1 cellular context compared by ENCODE assay signal in the genomic region with DNA sequence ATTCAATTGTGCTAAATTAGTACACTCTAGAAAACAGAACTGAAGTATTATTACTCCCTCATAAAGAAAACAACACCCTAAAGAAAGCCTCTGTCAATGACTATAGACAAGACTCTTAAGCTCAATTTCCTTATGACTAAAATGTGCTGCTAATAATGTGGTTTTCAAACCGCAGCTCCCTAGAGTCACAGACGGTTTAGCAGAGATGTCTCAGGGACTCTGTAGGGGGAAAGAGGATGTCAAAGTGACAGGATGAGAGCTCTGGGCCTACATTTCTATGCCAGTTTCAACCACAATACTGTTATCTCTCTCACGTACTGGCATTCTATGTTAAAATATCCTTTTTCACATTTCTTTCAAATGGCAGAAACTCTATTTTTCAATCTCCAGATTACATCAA.
TF ChIP-seq lines count a peak whose summit lies in the region.

No MANE protein-coding gene starts in this region.

TF ChIP-seq in GM23338, 12 proteins besides CTCF, POLR2A, EP300 and RAD21 (continued from another document):
- TF ChIP-seq, protein P1, sequence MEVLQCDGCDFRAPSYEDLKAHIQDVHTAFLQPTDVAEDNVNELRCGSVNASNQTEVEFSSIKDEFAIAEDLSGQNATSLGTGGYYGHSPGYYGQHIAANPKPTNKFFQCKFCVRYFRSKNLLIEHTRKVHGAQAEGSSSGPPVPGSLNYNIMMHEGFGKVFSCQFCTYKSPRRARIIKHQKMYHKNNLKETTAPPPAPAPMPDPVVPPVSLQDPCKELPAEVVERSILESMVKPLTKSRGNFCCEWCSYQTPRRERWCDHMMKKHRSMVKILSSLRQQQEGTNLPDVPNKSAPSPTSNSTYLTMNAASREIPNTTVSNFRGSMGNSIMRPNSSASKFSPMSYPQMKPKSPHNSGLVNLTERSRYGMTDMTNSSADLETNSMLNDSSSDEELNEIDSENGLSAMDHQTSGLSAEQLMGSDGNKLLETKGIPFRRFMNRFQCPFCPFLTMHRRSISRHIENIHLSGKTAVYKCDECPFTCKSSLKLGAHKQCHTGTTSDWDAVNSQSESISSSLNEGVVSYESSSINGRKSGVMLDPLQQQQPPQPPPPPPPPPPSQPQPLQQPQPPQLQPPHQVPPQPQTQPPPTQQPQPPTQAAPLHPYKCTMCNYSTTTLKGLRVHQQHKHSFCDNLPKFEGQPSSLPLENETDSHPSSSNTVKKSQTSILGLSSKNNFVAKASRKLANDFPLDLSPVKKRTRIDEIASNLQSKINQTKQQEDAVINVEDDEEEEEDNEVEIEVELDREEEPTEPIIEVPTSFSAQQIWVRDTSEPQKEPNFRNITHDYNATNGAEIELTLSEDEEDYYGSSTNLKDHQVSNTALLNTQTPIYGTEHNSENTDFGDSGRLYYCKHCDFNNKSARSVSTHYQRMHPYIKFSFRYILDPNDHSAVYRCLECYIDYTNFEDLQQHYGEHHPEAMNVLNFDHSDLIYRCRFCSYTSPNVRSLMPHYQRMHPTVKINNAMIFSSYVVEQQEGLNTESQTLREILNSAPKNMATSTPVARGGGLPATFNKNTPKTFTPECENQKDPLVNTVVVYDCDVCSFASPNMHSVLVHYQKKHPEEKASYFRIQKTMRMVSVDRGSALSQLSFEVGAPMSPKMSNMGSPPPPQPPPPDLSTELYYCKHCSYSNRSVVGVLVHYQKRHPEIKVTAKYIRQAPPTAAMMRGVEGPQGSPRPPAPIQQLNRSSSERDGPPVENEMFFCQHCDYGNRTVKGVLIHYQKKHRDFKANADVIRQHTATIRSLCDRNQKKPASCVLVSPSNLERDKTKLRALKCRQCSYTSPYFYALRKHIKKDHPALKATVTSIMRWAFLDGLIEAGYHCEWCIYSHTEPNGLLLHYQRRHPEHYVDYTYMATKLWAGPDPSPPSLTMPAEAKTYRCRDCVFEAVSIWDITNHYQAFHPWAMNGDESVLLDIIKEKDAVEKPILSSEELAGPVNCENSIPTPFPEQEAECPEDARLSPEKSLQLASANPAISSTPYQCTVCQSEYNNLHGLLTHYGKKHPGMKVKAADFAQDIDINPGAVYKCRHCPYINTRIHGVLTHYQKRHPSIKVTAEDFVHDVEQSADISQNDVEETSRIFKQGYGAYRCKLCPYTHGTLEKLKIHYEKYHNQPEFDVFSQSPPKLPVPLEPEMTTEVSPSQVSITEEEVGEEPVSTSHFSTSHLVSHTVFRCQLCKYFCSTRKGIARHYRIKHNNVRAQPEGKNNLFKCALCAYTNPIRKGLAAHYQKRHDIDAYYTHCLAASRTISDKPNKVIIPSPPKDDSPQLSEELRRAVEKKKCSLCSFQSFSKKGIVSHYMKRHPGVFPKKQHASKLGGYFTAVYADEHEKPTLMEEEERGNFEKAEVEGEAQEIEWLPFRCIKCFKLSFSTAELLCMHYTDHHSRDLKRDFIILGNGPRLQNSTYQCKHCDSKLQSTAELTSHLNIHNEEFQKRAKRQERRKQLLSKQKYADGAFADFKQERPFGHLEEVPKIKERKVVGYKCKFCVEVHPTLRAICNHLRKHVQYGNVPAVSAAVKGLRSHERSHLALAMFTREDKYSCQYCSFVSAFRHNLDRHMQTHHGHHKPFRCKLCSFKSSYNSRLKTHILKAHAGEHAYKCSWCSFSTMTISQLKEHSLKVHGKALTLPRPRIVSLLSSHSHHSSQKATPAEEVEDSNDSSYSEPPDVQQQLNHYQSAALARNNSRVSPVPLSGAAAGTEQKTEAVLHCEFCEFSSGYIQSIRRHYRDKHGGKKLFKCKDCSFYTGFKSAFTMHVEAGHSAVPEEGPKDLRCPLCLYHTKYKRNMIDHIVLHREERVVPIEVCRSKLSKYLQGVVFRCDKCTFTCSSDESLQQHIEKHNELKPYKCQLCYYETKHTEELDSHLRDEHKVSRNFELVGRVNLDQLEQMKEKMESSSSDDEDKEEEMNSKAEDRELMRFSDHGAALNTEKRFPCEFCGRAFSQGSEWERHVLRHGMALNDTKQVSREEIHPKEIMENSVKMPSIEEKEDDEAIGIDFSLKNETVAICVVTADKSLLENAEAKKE (CRISPR knock-in tag; IDR thresholded peaks at IDR 0.05): no peak
- TF ChIP-seq JUNB (IDR thresholded peaks at IDR 0.05; ENCODE audit: unreplicated experiment): no peak
- no peak for TF ChIP-seq POLR2AphosphoS5 (IDR thresholded peaks at IDR 0.05; ENCODE audit: low read depth)
- TF ChIP-seq EZH2 (IDR thresholded peaks at IDR 0.05; ENCODE audit: low read depth, unreplicated experiment): no peak
